10 cellular contexts compared by ENCODE assay signal in the genomic region with DNA sequence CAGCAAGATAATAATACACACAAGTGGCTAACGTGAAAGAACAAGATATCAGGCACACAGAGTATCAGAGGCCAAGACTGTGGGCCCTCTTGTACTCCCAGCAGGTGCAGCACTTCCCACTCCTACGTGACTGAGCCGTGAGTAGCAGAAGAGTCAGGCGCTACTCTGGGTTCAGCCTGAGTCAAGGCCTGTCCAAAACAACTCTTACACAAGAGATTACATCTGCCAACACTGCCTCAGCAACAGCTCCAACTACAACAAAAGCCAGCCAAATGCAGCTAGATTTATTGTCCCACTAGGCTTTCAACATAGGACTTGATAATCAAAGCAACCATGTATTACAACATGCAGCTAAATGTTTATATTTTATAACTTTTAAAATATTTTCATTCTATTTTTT. TPM values are rescaled to one million over a fixed set of nuclear protein-coding genes. Genes with fewer than 3 reads are reported as not detected.
A peak's percentile ranks its signal among the peaks of the same experiment; 100 is the strongest.
DNase-seq lines count a peak whose midpoint lies in the region; ATAC-seq lines count a peak whose summit lies in the region.
"Had no signal": no experiment of that assay in that cellular context is flagged by ENCODE, and none has a peak within 500 bp of the region (broad histone marks: within the 10 kb centered on the region; RNA-seq: fewer than 3 reads in every experiment).

No MANE protein-coding gene starts in this region.

- DNase-seq in activated CD4-positive, alpha-beta T cell treated with anti-CD3 and anti-CD28 coated beads, Interleukin-2, amount 10 ng/mL, durations not matched to agents 24 days and 14 days: peak; percentile 48
- no peak for DNase-seq in activated CD4-positive, alpha-beta T cell treated with anti-CD3 and anti-CD28 coated beads, Interleukin-2, amount 50 U/mL, for 4 hours
- DNase-seq in dermis microvascular lymphatic vessel endothelial cell (ENCODE audit: low read depth in 2 of 2): peak; percentile 65 to 86
- peak; percentile 84 for DNase-seq in medulla oblongata (ENCODE audit: extremely low spot score)
- DNase-seq in aorta: peak; percentile 68 to 77
- no peak for DNase-seq in activated gamma-delta T cell treated with Interleukin-2 at 50 U/mL for 16 hours
- DNase-seq in NCI-H2081 treated with DMSO at 0.1 percent for 48 hours (lab: John Stamatoyannopoulos, UW): no peak

- ATAC-seq in aorta (ENCODE audit: low FRiP score): peak; percentile 95
- ATAC-seq in HG03095 (IDR thresholded peaks at IDR 0.05; ENCODE audit: unreplicated experiment): no peak

- no peaks in the 10 kb centered on the region for H3K4me1 Mint-ChIP-seq in activated CD4-positive, alpha-beta T cell treated with anti-CD3 and anti-CD28 coated beads, Interleukin-2, amount 10 ng/mL, durations not matched to agents 24 days and 14 days
- H3K4me1 Mint-ChIP-seq: CD14-positive monocyte had no signal

- no peaks in the 10 kb centered on the region for H3K4me1 ChIP-seq in aorta (ENCODE audit: control insufficient read depth in 1 of 2, insufficient read depth in 2 of 2, low read length in 2 of 2)

- H3K36me3 ChIP-seq in aorta (ENCODE audit: control insufficient read depth in 1 of 2, insufficient read depth in 2 of 2, low read length in 1 of 2): peaks cover 2 to 11% of the 10 kb centered on the region in 2 donors

- H3K9me3 Mint-ChIP-seq in activated CD4-positive, alpha-beta T cell treated with anti-CD3 and anti-CD28 coated beads, Interleukin-2, amount 10 ng/mL, durations not matched to agents 24 days and 14 days: no peaks in the 10 kb centered on the region
- H3K9me3 Mint-ChIP-seq: dendritic cell treated with granulocyte-macrophage colony-stimulating factor and Interleukin-4, amounts not matched to agents 40 ng/mL and 50 ng/mL, for 4 days had no signal

- no peak overlapping the region for H3K4me3 ChIP-seq in aorta (ENCODE audit: low read length in 2 of 2)

- peak overlapping the region in 1 of 2 donors; percentile 3 for H3K27ac ChIP-seq in aorta (ENCODE audit: low read depth in 1 of 2, low read length in 2 of 2)

- intact Hi-C loops in activated CD4-positive, alpha-beta T cell treated with anti-CD3 and anti-CD28 coated beads, Interleukin-2, amount 10 ng/mL, durations not matched to agents 24 days and 14 days (cut with micrococcal nuclease): no loop called here
- intact Hi-C loops in aorta (cut with DNase I): no loop called here

- H3K27me3 ChIP-seq in aorta (ENCODE audit: control insufficient read depth in 1 of 2, insufficient read depth in 2 of 2, low read length in 1 of 2): no peaks in the 10 kb centered on the region

- no peaks in the 10 kb centered on the region for H3K27me3 Mint-ChIP-seq in activated CD4-positive, alpha-beta T cell treated with anti-CD3 and anti-CD28 coated beads, Interleukin-2, amount 10 ng/mL, durations not matched to agents 24 days and 14 days
- H3K27me3 Mint-ChIP-seq: dendritic cell treated with granulocyte-macrophage colony-stimulating factor and Interleukin-4, amounts not matched to agents 40 ng/mL and 50 ng/mL, for 4 days had no signal

- 7% methylated on average over 4 of the region's 4 CpGs for WGBS in aorta, 2 donors

- peaks cover 39% of the 10 kb centered on the region for H3K36me3 Mint-ChIP-seq in activated CD4-positive, alpha-beta T cell treated with anti-CD3 and anti-CD28 coated beads, Interleukin-2, amount 10 ng/mL, durations not matched to agents 24 days and 14 days (ENCODE audit: low read depth)

- H3K4me3 Mint-ChIP-seq in activated CD4-positive, alpha-beta T cell treated with anti-CD3 and anti-CD28 coated beads, Interleukin-2, amount 10 ng/mL, durations not matched to agents 24 days and 14 days: no peak overlapping the region
- H3K4me3 Mint-ChIP-seq: CD14-positive monocyte; dendritic cell treated with granulocyte-macrophage colony-stimulating factor and Interleukin-4, amounts not matched to agents 40 ng/mL and 50 ng/mL, for 4 days had no signal

- H3K9me3 ChIP-seq in aorta (ENCODE audit: control insufficient read depth, low read length): no peaks in the 10 kb centered on the region

- no peak overlapping the region for H3K27ac Mint-ChIP-seq in activated CD4-positive, alpha-beta T cell treated with anti-CD3 and anti-CD28 coated beads, Interleukin-2, amount 10 ng/mL, durations not matched to agents 24 days and 14 days
- H3K27ac Mint-ChIP-seq: dendritic cell treated with granulocyte-macrophage colony-stimulating factor and Interleukin-4, amounts not matched to agents 40 ng/mL and 50 ng/mL, for 4 days had no signal

RNA-seq across cellular contexts. Expression of gene ITSN2, which starts 56.2 kb away (rescaled TPM):
- 53.0 and 55.7 TPM in 2 replicates for total RNA-seq in activated CD4-positive, alpha-beta T cell treated with anti-CD3 and anti-CD28 coated beads, Interleukin-2, amount 10 ng/mL, durations not matched to agents 24 days and 14 days
- 32.0 and 42.5 TPM in 2 replicates for total RNA-seq in dermis microvascular lymphatic vessel endothelial cell
- 10 to 100 TPM; 61.1 to 87.0 TPM for total RNA-seq in aorta
- polyA plus RNA-seq in aorta: 10 to 100 TPM; 20.5 to 26.7 TPM

Comparison
In these comparisons a context has a peak if more than half of its experiments do, and no peak if none do; other contexts are left out.
1. DNase-seq: peak in activated CD4-positive, alpha-beta T cell treated with anti-CD3 and anti-CD28 coated beads, Interleukin-2, amount 10 ng/mL, durations not matched to agents 24 days and 14 days (single experiment), dermis microvascular lymphatic vessel endothelial cell (2 of 2), medulla oblongata (single experiment) and aorta (2 of 2); none in activated CD4-positive, alpha-beta T cell treated with anti-CD3 and anti-CD28 coated beads, Interleukin-2, amount 50 U/mL, for 4 hours (0 of 2), activated gamma-delta T cell treated with Interleukin-2 at 50 U/mL for 16 hours (single experiment) and NCI-H2081 treated with DMSO at 0.1 percent for 48 hours (single experiment).